8 cellular contexts compared by ENCODE assay signal in genomic region chr10:50431118-50431517, GRCh38.
A peak's percentile ranks its signal among the peaks of the same experiment; 100 is the strongest.
DNase-seq lines count a peak whose midpoint lies in the region; ATAC-seq and TF ChIP-seq lines count a peak whose summit lies in the region.

No MANE protein-coding gene starts in this region.

- H3K4me3 ChIP-seq in MG63 = peak overlapping the region; percentile 1; the same call in 1 of the 2 replicates

- no peaks in the 10 kb centered on the region for H3K27me3 ChIP-seq in MG63

- no peaks in the 10 kb centered on the region for H3K9me3 ChIP-seq in MG63

- peak; percentile 72 for DNase-seq in CD1c-positive myeloid dendritic cell (ENCODE audit: extremely low spot score)
- DNase-seq in MG63 = no peak
- peak; percentile 68 for DNase-seq in dedifferentiated amniotic fluid mesenchymal stem cell (ENCODE audit: extremely low spot score)
- DNase-seq in omental fat pad (ENCODE audit: low spot score) = no peak
- no peak for DNase-seq in NCI-H526 (lab: John Stamatoyannopoulos, UW)
- DNase-seq in GDM1 (lab: John Stamatoyannopoulos, UW) = no peak

- peak; percentile 66 for ATAC-seq in omental fat pad (ENCODE audit: low FRiP score)
- no peak for ATAC-seq in HG03439 (IDR thresholded peaks at IDR 0.05; ENCODE audit: unreplicated experiment)
- no peak for ATAC-seq in HG02938 (IDR thresholded peaks at IDR 0.05; ENCODE audit: unreplicated experiment)

- no peak for TF ChIP-seq CTCF in omental fat pad (IDR thresholded peaks at IDR 0.05)

- H3K36me3 ChIP-seq in MG63 = no peaks in the 10 kb centered on the region

Comparison
In these comparisons a context has a peak if more than half of its experiments do, and no peak if none do; other contexts are left out.
1. DNase-seq: peak in CD1c-positive myeloid dendritic cell (single experiment) and dedifferentiated amniotic fluid mesenchymal stem cell (single experiment); none in MG63 (single experiment), omental fat pad (single experiment), NCI-H526 (0 of 2) and GDM1 (single experiment).